ENCODE assay signal across 8 cellular contexts in genomic region chr1:21294266-21295058, GRCh38. TPM values are rescaled to one million over a fixed set of nuclear protein-coding genes. Genes with fewer than 3 reads are reported as not detected.
DNase-seq lines count a peak whose midpoint lies in the region; ATAC-seq and TF ChIP-seq lines count a peak whose summit lies in the region.

No MANE protein-coding gene starts in this region.

- no peak overlapping the region for H4K12ac ChIP-seq in trophoblast cell (ENCODE audit: low read depth, low read length)

- H3K27me3 ChIP-seq in mammary epithelial cell (ENCODE audit: insufficient read depth, low read length) (no peaks in the 10 kb centered on the region), trophoblast cell (ENCODE audit: insufficient read depth, low read length) (no peaks in the 10 kb centered on the region), hepatocyte (no peaks in the 10 kb centered on the region)

- H3K4ac ChIP-seq in trophoblast cell (ENCODE audit: low read depth, low read length), result no peak overlapping the region

- H3K4me2 ChIP-seq in mammary epithelial cell (ENCODE audit: insufficient read depth, low read depth, low read length), result no peak overlapping the region
- H3K4me2 ChIP-seq in trophoblast cell (ENCODE audit: low read length), result no peak overlapping the region
- no peak overlapping the region for H3K4me2 ChIP-seq in hepatocyte

- H3K9me3 ChIP-seq in mammary epithelial cell (replicated peaks; ENCODE audit: insufficient read depth, low read length), result no peaks in the 10 kb centered on the region
- no peaks in the 10 kb centered on the region for H3K9me3 ChIP-seq in trophoblast cell (ENCODE audit: insufficient read depth, low read depth, low read length)
- H3K9me3 ChIP-seq in hepatocyte (ENCODE audit: low read depth), result no peaks in the 10 kb centered on the region

- H3K36me3 ChIP-seq in mammary epithelial cell (ENCODE audit: insufficient read depth, low read length), result no peaks in the 10 kb centered on the region
- H3K36me3 ChIP-seq in trophoblast cell (ENCODE audit: control insufficient read depth in 1 of 2, insufficient read depth in 2 of 2, low read length in 2 of 2), result no peaks in the 10 kb centered on the region
- H3K36me3 ChIP-seq in hepatocyte (replicated peaks; ENCODE audit: insufficient read depth, low read depth), result no peaks in the 10 kb centered on the region

- H2BK120ac ChIP-seq in trophoblast cell (ENCODE audit: insufficient read depth, low read length, poor library complexity), result no peak overlapping the region

- H3K4me3 ChIP-seq in mammary epithelial cell (replicated peaks in 1 of 3; ENCODE audit: insufficient read depth in 1 of 3, low read depth in 2 of 3, low read length in 3 of 3), result no peak overlapping the region
- H3K4me3 ChIP-seq in trophoblast cell (ENCODE audit: low read depth, low read length), result no peak overlapping the region
- no peak overlapping the region for H3K4me3 ChIP-seq in lower leg skin (ENCODE audit: low read depth, poor library complexity, severe bottlenecking)
- no peak overlapping the region for H3K4me3 ChIP-seq in hepatocyte

- DNase-seq in T-helper 9 cell, result peak; percentile 76
- peak; percentile 75 for DNase-seq in mammary epithelial cell
- peak; percentile 35 for DNase-seq in trophoblast cell
- DNase-seq in NCI-H1694 (lab: John Stamatoyannopoulos, UW), result no peak
- no peak for DNase-seq in lower leg skin (ENCODE audit: low spot score in 2 of 2)
- DNase-seq in hepatocyte (ENCODE audit: low spot score), result no peak

- H3K9ac ChIP-seq in mammary epithelial cell (ENCODE audit: insufficient read depth, low read length) (no peak overlapping the region), trophoblast cell (ENCODE audit: low read length) (no peak overlapping the region)

- no peak overlapping the region for H2BK12ac ChIP-seq in trophoblast cell (ENCODE audit: low read length)

- no peak overlapping the region for H3K23ac ChIP-seq in trophoblast cell (ENCODE audit: low read length)

- H2BK5ac ChIP-seq in trophoblast cell (ENCODE audit: low read depth, low read length, poor library complexity), result no peak overlapping the region

- TF ChIP-seq CTCF in mammary epithelial cell (conservative IDR thresholded peaks at IDR 0.05 in 1 of 2, IDR thresholded peaks at IDR 0.05 in 1 of 2; ENCODE audit: extremely low read depth in 1 of 2, insufficient read depth in 1 of 2, low read depth in 1 of 2, low read length in 2 of 2) (no peak), lower leg skin (IDR thresholded peaks at IDR 0.05) (no peak), hepatocyte (IDR thresholded peaks at IDR 0.05; ENCODE audit: poor library complexity) (no peak)

- H4K20me1 ChIP-seq in mammary epithelial cell (ENCODE audit: insufficient read depth, low read length) (no peaks in the 10 kb centered on the region), hepatocyte (ENCODE audit: insufficient read depth, poor library complexity, severe bottlenecking) (peaks cover 3% of the 10 kb centered on the region)

- no peak overlapping the region for H3K14ac ChIP-seq in trophoblast cell (ENCODE audit: low read length)

- in situ Hi-C loops in mammary epithelial cell (cut with MboI; ENCODE audit: low sequenced_read_pairs in 2 of 2), result no loop called here

- no TSS peak for BruUV-seq in mammary epithelial cell (replicated peaks; lab: Mats Ljungman, UMichigan)

- no peaks in the 10 kb centered on the region for H3K9me2 ChIP-seq in hepatocyte (replicated peaks; ENCODE audit: insufficient read depth)

- H2AFZ ChIP-seq in mammary epithelial cell (ENCODE audit: low read depth, low read length), result no peak overlapping the region
- no peak overlapping the region for H2AFZ ChIP-seq in trophoblast cell (ENCODE audit: insufficient read depth, low read length, poor library complexity)
- no peak overlapping the region for H2AFZ ChIP-seq in hepatocyte

- H3K27ac ChIP-seq in mammary epithelial cell (ENCODE audit: insufficient read depth, low read depth, low read length) (no peak overlapping the region), trophoblast cell (ENCODE audit: low read depth, low read length) (no peak overlapping the region), hepatocyte (no peak overlapping the region)

- peaks cover 5% of the 10 kb centered on the region for H3K79me1 ChIP-seq in trophoblast cell (ENCODE audit: low read length)

- peak; percentile 36 for TF ChIP-seq POLR2A in GM19099 (IDR thresholded peaks at IDR 0.05; ENCODE audit: extremely low read depth, insufficient read length, low read depth)
- no peak for TF ChIP-seq POLR2A in lower leg skin (IDR thresholded peaks at IDR 0.05)

- WGBS in mammary epithelial cell (ENCODE audit: low coverage, missing lambda C conversion rate), result 81% methylated on average over 12 of the region's 13 CpGs
- no CpG with 5 or more reads among the region's 13 CpGs for WGBS in trophoblast cell (ENCODE audit: extremely low coverage, insufficient coverage, insufficient read length)
- 48% methylated on average over 13 of the region's 13 CpGs for WGBS in lower leg skin, 2 donors
- WGBS in hepatocyte (ENCODE audit: low lambda C conversion rate, missing lambda C conversion rate), result 83% methylated on average over 13 of the region's 13 CpGs

- peak; percentile 46 for ATAC-seq in HG03103 (IDR thresholded peaks at IDR 0.05; ENCODE audit: low read depth, unreplicated experiment)

- intact Hi-C loops in mammary epithelial cell (cut with micrococcal nuclease) (no loop called here), lower leg skin (cut with DNase I; ENCODE audit: low total_unique reads) (no loop called here)

- dilution Hi-C loops in mammary epithelial cell (cut with HindIII; ENCODE audit: low sequenced_read_pairs), result loop anchor here (5.0 kb wide), 1 partner anchor 43 kb away; no protein-coding TSS in a partner anchor

- no peak overlapping the region for H4K8ac ChIP-seq in trophoblast cell (ENCODE audit: low read depth, low read length)

- H3K79me2 ChIP-seq in mammary epithelial cell (ENCODE audit: insufficient read depth, low read length) (peaks cover 6% of the 10 kb centered on the region), trophoblast cell (ENCODE audit: control insufficient read depth, insufficient read depth, low read length, poor library complexity) (peaks cover 6% of the 10 kb centered on the region), hepatocyte (peaks cover 89% of the 10 kb centered on the region)

- H3K18ac ChIP-seq in trophoblast cell (ENCODE audit: low read length), result no peak overlapping the region

- H4K91ac ChIP-seq in trophoblast cell (ENCODE audit: low read depth, low read length), result no peak overlapping the region

- CTCF ChIA-PET in mammary epithelial cell (lab: Charles Lee; ENCODE audit: low non-redundant PET), result no interaction called here

- H2AK5ac ChIP-seq in trophoblast cell (ENCODE audit: low read length), result no peak overlapping the region

- H3K4me1 ChIP-seq in mammary epithelial cell (ENCODE audit: insufficient read depth, low read length) (peaks cover 31% of the 10 kb centered on the region), trophoblast cell (ENCODE audit: control insufficient read depth in 1 of 2, insufficient read depth in 2 of 2, low read length in 2 of 2) (peaks cover 3 to 5% of the 10 kb centered on the region in 2 experiments), hepatocyte (ENCODE audit: insufficient read depth) (peaks cover 26% of the 10 kb centered on the region)

RNA-seq across cellular contexts. Expression of gene ECE1, which starts 4.2 kb away (rescaled TPM):
- total RNA-seq in mammary epithelial cell (100 to 1,000 TPM in 1 of 2 donors, 10 to 100 TPM in 1; 86.3 to 153 TPM), lower leg skin (10 to 100 TPM; 37.1 to 68.9 (median 48.3) TPM), hepatocyte (35.1 and 60.8 TPM in 2 replicates)
- polyA plus RNA-seq in mammary epithelial cell (65.7 TPM), hepatocyte (84.4 and 90.6 TPM in 2 replicates)
- 75.5 TPM for polyA minus RNA-seq in mammary epithelial cell
- 50.0 and 52.3 TPM in 2 replicates for polyA plus RNA-seq in trophoblast cell (2013)

Comparison
In these comparisons a context has a peak if more than half of its experiments do, and no peak if none do; other contexts are left out.
1. DNase-seq: peak in T-helper 9 cell (single experiment), mammary epithelial cell (single experiment) and trophoblast cell (2 of 2); none in NCI-H1694 (single experiment), lower leg skin (0 of 2) and hepatocyte (single experiment).